ENCODE assay signal across 15 cellular contexts in genomic region chr19:4974855-4975469, GRCh38. TPM values are rescaled to one million over a fixed set of nuclear protein-coding genes. Genes with fewer than 3 reads are reported as not detected.
DNase-seq lines count a peak whose midpoint lies in the region; ATAC-seq and TF ChIP-seq lines count a peak whose summit lies in the region.
"Had no signal": no experiment of that assay in that cellular context is flagged by ENCODE, and none has a peak within 500 bp of the region (broad histone marks: within the 10 kb centered on the region; RNA-seq: fewer than 3 reads in every experiment).

No MANE protein-coding gene starts in this region.

- DNase-seq in KBM-7 (peak; percentile 34), endothelial cell (ENCODE audit: low spot score) (no peak), progenitor cell of endocrine pancreas (ENCODE audit: low spot score, unreplicated experiment) (no peak), G401 (ENCODE audit: low spot score) (no peak), NCI-H2029 treated with DMSO at 0.1 percent for 48 hours (lab: John Stamatoyannopoulos, UW) (no peak)
- no peak for DNase-seq in T-helper 2 cell treated with Interferon-gamma antibody and Interleukin-4, amounts not matched to agents 5 μg/mL and 100 μg/mL, for 36 hours (ENCODE audit: low spot score)
- DNase-seq: activated CD8-positive, alpha-beta memory T cell treated with anti-CD3 and anti-CD28 coated beads for 24 hours; CD4-positive, CD25-positive, alpha-beta regulatory T cell; GOT3; NCI-H446; pancreas had no signal

- peak overlapping the region; percentile 73 for H3K4me3 Mint-ChIP-seq in endothelial cell (ENCODE audit: unreplicated experiment)
- no peak overlapping the region for H3K4me3 Mint-ChIP-seq in progenitor cell of endocrine pancreas (ENCODE audit: low read depth)
- no peak overlapping the region for H3K4me3 Mint-ChIP-seq in T-helper 2 cell treated with Interferon-gamma antibody and Interleukin-4, amounts not matched to agents 5 μg/mL and 100 μg/mL, for 36 hours
- H3K4me3 Mint-ChIP-seq: activated naive CD4-positive, alpha-beta T cell treated with anti-CD3 and anti-CD28 coated beads, Interleukin-2, amount 50 U/mL, for 24 hours; central memory CD8-positive, alpha-beta T cell had no signal

- peak overlapping the region; percentile 87 for H3K27ac ChIP-seq in C4-2B

- H3K36me3 Mint-ChIP-seq in endothelial cell (ENCODE audit: low read depth, unreplicated experiment) (peaks cover 4% of the 10 kb centered on the region), progenitor cell of endocrine pancreas (ENCODE audit: insufficient read depth) (peaks cover 3% of the 10 kb centered on the region)
- H3K36me3 Mint-ChIP-seq in T-helper 2 cell treated with Interferon-gamma antibody and Interleukin-4, amounts not matched to agents 5 μg/mL and 100 μg/mL, for 36 hours (ENCODE audit: low read depth) = peaks cover 18% of the 10 kb centered on the region
- H3K36me3 Mint-ChIP-seq: activated naive CD4-positive, alpha-beta T cell treated with anti-CD3 and anti-CD28 coated beads, Interleukin-2, amount 50 U/mL, for 24 hours had no signal

- peak overlapping the region; percentile 81 for H3K27ac Mint-ChIP-seq in endothelial cell (ENCODE audit: unreplicated experiment)
- peak overlapping the region; percentile 69 for H3K27ac Mint-ChIP-seq in progenitor cell of endocrine pancreas
- H3K27ac Mint-ChIP-seq in T-helper 2 cell treated with Interferon-gamma antibody and Interleukin-4, amounts not matched to agents 5 μg/mL and 100 μg/mL, for 36 hours = no peak overlapping the region
- H3K27ac Mint-ChIP-seq: activated naive CD4-positive, alpha-beta T cell treated with anti-CD3 and anti-CD28 coated beads, Interleukin-2, amount 50 U/mL, for 24 hours; CD4-positive, CD25-positive, alpha-beta regulatory T cell had no signal

- in situ Hi-C loops in KBM-7 (cut with MboI; ENCODE audit: low pct_unique_long_range_greater_than_20kb, low sequenced_read_pairs) = no loop called here
- in situ Hi-C loops in G401 (cut with HindIII; ENCODE audit: low sequenced_read_pairs) = no loop called here

- H3K27me3 Mint-ChIP-seq in endothelial cell (ENCODE audit: unreplicated experiment) = peaks cover 11% of the 10 kb centered on the region
- no peaks in the 10 kb centered on the region for H3K27me3 Mint-ChIP-seq in progenitor cell of endocrine pancreas
- H3K27me3 Mint-ChIP-seq in T-helper 2 cell treated with Interferon-gamma antibody and Interleukin-4, amounts not matched to agents 5 μg/mL and 100 μg/mL, for 36 hours (ENCODE audit: low read depth) = no peaks in the 10 kb centered on the region
- H3K27me3 Mint-ChIP-seq: activated naive CD4-positive, alpha-beta T cell treated with anti-CD3 and anti-CD28 coated beads, Interleukin-2, amount 50 U/mL, for 24 hours; CD4-positive, CD25-positive, alpha-beta regulatory T cell; central memory CD8-positive, alpha-beta T cell had no signal

- no peak for ATAC-seq in HG03108 (IDR thresholded peaks at IDR 0.05; ENCODE audit: unreplicated experiment)
- ATAC-seq: pancreas had no signal

- TF ChIP-seq CTCF in C4-2B (conservative IDR thresholded peaks at IDR 0.05) (no peak), endothelial cell (IDR thresholded peaks at IDR 0.05; ENCODE audit: unreplicated experiment) (no peak), progenitor cell of endocrine pancreas (IDR thresholded peaks at IDR 0.05; ENCODE audit: unreplicated experiment) (no peak)

- H3K4me1 Mint-ChIP-seq in endothelial cell (ENCODE audit: unreplicated experiment) = peaks cover 50% of the 10 kb centered on the region
- H3K4me1 Mint-ChIP-seq in progenitor cell of endocrine pancreas (ENCODE audit: low read depth) = peaks cover 26% of the 10 kb centered on the region
- peaks cover 21% of the 10 kb centered on the region for H3K4me1 Mint-ChIP-seq in T-helper 2 cell treated with Interferon-gamma antibody and Interleukin-4, amounts not matched to agents 5 μg/mL and 100 μg/mL, for 36 hours (ENCODE audit: low read depth)

- H3K9me3 Mint-ChIP-seq in endothelial cell (ENCODE audit: unreplicated experiment) = no peaks in the 10 kb centered on the region
- no peaks in the 10 kb centered on the region for H3K9me3 Mint-ChIP-seq in progenitor cell of endocrine pancreas (ENCODE audit: low read depth)
- no peaks in the 10 kb centered on the region for H3K9me3 Mint-ChIP-seq in T-helper 2 cell treated with Interferon-gamma antibody and Interleukin-4, amounts not matched to agents 5 μg/mL and 100 μg/mL, for 36 hours
- H3K9me3 Mint-ChIP-seq: activated naive CD4-positive, alpha-beta T cell treated with anti-CD3 and anti-CD28 coated beads, Interleukin-2, amount 50 U/mL, for 24 hours; CD4-positive, CD25-positive, alpha-beta regulatory T cell; central memory CD8-positive, alpha-beta T cell had no signal

RNA-seq across cellular contexts. Expression of gene KDM4B, which starts 6.0 kb away (rescaled TPM):
- total RNA-seq in endothelial cell (ENCODE audit: unreplicated experiment) = 42.4 TPM
- total RNA-seq in progenitor cell of endocrine pancreas = 59.6 TPM in 2 replicates
- 15.5 and 19.3 TPM in 2 replicates for total RNA-seq in G401 (2014; rRNA removed; shearing (Covaris generic))
